In genomic region chr16:1054660-1055556, GRCh38 we compare ENCODE assay signal across 1 cellular context.
TF ChIP-seq lines count a peak whose summit lies in the region.

No MANE protein-coding gene starts in this region.

TF ChIP-seq in GM12878, 131 proteins besides CTCF, POLR2A, EP300 and RAD21:
- TF ChIP-seq, protein P1, sequence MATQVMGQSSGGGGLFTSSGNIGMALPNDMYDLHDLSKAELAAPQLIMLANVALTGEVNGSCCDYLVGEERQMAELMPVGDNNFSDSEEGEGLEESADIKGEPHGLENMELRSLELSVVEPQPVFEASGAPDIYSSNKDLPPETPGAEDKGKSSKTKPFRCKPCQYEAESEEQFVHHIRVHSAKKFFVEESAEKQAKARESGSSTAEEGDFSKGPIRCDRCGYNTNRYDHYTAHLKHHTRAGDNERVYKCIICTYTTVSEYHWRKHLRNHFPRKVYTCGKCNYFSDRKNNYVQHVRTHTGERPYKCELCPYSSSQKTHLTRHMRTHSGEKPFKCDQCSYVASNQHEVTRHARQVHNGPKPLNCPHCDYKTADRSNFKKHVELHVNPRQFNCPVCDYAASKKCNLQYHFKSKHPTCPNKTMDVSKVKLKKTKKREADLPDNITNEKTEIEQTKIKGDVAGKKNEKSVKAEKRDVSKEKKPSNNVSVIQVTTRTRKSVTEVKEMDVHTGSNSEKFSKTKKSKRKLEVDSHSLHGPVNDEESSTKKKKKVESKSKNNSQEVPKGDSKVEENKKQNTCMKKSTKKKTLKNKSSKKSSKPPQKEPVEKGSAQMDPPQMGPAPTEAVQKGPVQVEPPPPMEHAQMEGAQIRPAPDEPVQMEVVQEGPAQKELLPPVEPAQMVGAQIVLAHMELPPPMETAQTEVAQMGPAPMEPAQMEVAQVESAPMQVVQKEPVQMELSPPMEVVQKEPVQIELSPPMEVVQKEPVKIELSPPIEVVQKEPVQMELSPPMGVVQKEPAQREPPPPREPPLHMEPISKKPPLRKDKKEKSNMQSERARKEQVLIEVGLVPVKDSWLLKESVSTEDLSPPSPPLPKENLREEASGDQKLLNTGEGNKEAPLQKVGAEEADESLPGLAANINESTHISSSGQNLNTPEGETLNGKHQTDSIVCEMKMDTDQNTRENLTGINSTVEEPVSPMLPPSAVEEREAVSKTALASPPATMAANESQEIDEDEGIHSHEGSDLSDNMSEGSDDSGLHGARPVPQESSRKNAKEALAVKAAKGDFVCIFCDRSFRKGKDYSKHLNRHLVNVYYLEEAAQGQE (IDR thresholded peaks at IDR 0.05; ENCODE audit: low read depth, low read length): no peak
- TF ChIP-seq SMC3 (IDR thresholded peaks at IDR 0.05; ENCODE audit: borderline replicate concordance, low read length) (peak; percentile 28; the same call in 1 of the 2 replicates), BHLHE40 (IDR thresholded peaks at IDR 0.05; ENCODE audit: borderline replicate concordance in 1 of 2, low read depth in 2 of 2, low read length in 1 of 2) (no peak)
